ENCODE assay signal across 18 cellular contexts in genomic region chr20:38883981-38884733, GRCh38. TPM values are rescaled to one million over a fixed set of nuclear protein-coding genes. Genes with fewer than 3 reads are reported as not detected.
DNase-seq lines count a peak whose midpoint lies in the region; ATAC-seq, FAIRE-seq and TF ChIP-seq lines count a peak whose summit lies in the region.
"Had no signal": no experiment of that assay in that cellular context is flagged by ENCODE, and none has a peak within 500 bp of the region (broad histone marks: within the 10 kb centered on the region; RNA-seq: fewer than 3 reads in every experiment).

No MANE protein-coding gene starts in this region.

- peak overlapping the region; percentile 45 for H3K27ac Mint-ChIP-seq in T-helper 1 cell treated with Interleukin-12 subunit alpha and Interleukin-12 subunit beta and Interleukin-4 antibody, amounts not matched to agents 30 μg/mL and 1 μg/mL, for 36 hours
- H3K27ac Mint-ChIP-seq in stimulated activated memory B cell treated with anti-CD40 and anti-IgM and Interleukin-4, amounts not matched to agents 10 μg/mL and 1 μg/mL and 100 μg/mL, for 72 hours: peak overlapping the region; percentile 93
- H3K27ac Mint-ChIP-seq: type B pancreatic cell had no signal

- peaks cover under 1% of the 10 kb centered on the region for H3K9me1 ChIP-seq in K562 (ENCODE audit: control insufficient read depth, insufficient read depth, low read length)

- in situ Hi-C loops in K562 (cut with MboI): no loop called here

- no peaks in the 10 kb centered on the region for H3K79me2 ChIP-seq in K562 (ENCODE audit: control insufficient read depth, insufficient read depth, low read length)

- TF ChIP-seq CTCF in NB4 (IDR thresholded peaks at IDR 0.05; ENCODE audit: low read depth, low read length) (no peak), K562 (IDR thresholded peaks at IDR 0.05 in 2 of 3, conservative IDR thresholded peaks at IDR 0.05 in 1 of 3; ENCODE audit: insufficient read depth in 2 of 3, low read depth in 1 of 3, low read length in 3 of 3) (no peak)

- CTCF ChIA-PET in K562 (lab: Yijun Ruan, JAX; ENCODE audit: low intra/inter-chr PET ratio): no interaction called here

- no peak overlapping the region for H3K4me3 Mint-ChIP-seq in T-helper 1 cell treated with Interleukin-12 subunit alpha and Interleukin-12 subunit beta and Interleukin-4 antibody, amounts not matched to agents 30 μg/mL and 1 μg/mL, for 36 hours
- peak overlapping the region; percentile 60 for H3K4me3 Mint-ChIP-seq in stimulated activated memory B cell treated with anti-CD40 and anti-IgM and Interleukin-4, amounts not matched to agents 10 μg/mL and 1 μg/mL and 100 μg/mL, for 72 hours
- H3K4me3 Mint-ChIP-seq: type B pancreatic cell had no signal

- H3K27ac ChIP-seq in K562 (ENCODE audit: extremely low read depth, low read depth, low read length): no peak overlapping the region
- H3K27ac ChIP-seq: A549, KMS-11, right lobe of liver had no signal

- TF ChIP-seq EP300 in K562 (IDR thresholded peaks at IDR 0.05; ENCODE audit: low read length): no peak

- POLR2A ChIA-PET in K562 (lab: Yijun Ruan, JAX): interaction anchor here (0.6 to 1.2 kb wide), 5 partner anchors 9 to 383 kb away, joined by 3 to 6 read pairs (median 3); partner anchors contain the start of gene FAM83D

- WGBS in K562 (ENCODE audit: insufficient coverage, low coverage, missing lambda C conversion rate): 42% methylated on average over 13 of the region's 13 CpGs

- DNase-seq in T-helper 1 cell: no peak
- peak; percentile 52 for DNase-seq in NB4 (ENCODE audit: low read depth)
- DNase-seq in K562 (ENCODE audit: extremely low read depth in 1 of 4, low spot score in 3 of 4): no peak
- no peak for DNase-seq in NCI-H1092 (lab: John Stamatoyannopoulos, UW)
- DNase-seq in RCC 7860 (ENCODE audit: low spot score): no peak
- DNase-seq in DMS114 treated with DMSO at 0.1 percent for 48 hours (lab: John Stamatoyannopoulos, UW; ENCODE audit: unreplicated experiment): no peak
- DNase-seq: activated CD8-positive, alpha-beta memory T cell treated with anti-CD3 and anti-CD28 coated beads for 24 hours; activated naive CD4-positive, alpha-beta T cell; mesenchymal stem cell; NCI-H187 treated with DMSO at 0.1 percent for 48 hours; NCI-H510A; right lobe of liver had no signal

- no peak for TF ChIP-seq POLR2A in NB4 (IDR thresholded peaks at IDR 0.05; ENCODE audit: extremely low read depth, insufficient read length)
- no peak for TF ChIP-seq POLR2A in K562 (conservative IDR thresholded peaks at IDR 0.05)

- H3K4me2 ChIP-seq in K562 (ENCODE audit: insufficient read depth, low read length): no peak overlapping the region
- H3K4me2 ChIP-seq: KMS-11 had no signal

- H3K27me3 ChIP-seq in K562 (ENCODE audit: control insufficient read depth in 2 of 2, insufficient read depth in 2 of 2, low read length in 2 of 2): peaks cover 2 to 16% of the 10 kb centered on the region in 2 experiments; a peak in 1 of 5 replicates
- H3K27me3 ChIP-seq: right lobe of liver had no signal

- H3K36me3 Mint-ChIP-seq in T-helper 1 cell treated with Interleukin-12 subunit alpha and Interleukin-12 subunit beta and Interleukin-4 antibody, amounts not matched to agents 30 μg/mL and 1 μg/mL, for 36 hours (ENCODE audit: low read depth): peaks cover 25% of the 10 kb centered on the region
- peaks cover 43% of the 10 kb centered on the region for H3K36me3 Mint-ChIP-seq in stimulated activated memory B cell treated with anti-CD40 and anti-IgM and Interleukin-4, amounts not matched to agents 10 μg/mL and 1 μg/mL and 100 μg/mL, for 72 hours
- H3K36me3 Mint-ChIP-seq: type B pancreatic cell had no signal

- H4K20me1 ChIP-seq in K562 (replicated peaks; ENCODE audit: control insufficient read depth, insufficient read depth, low read length): peaks cover 5% of the 10 kb centered on the region

- no peaks in the 10 kb centered on the region for H3K36me3 ChIP-seq in K562 (ENCODE audit: control insufficient read depth, insufficient read depth, low read length)
- H3K36me3 ChIP-seq: right lobe of liver had no signal

- no peak overlapping the region for H3K4me3 ChIP-seq in NB4 (ENCODE audit: low read depth, low read length)
- H3K4me3 ChIP-seq in K562: no peak overlapping the region
- H3K4me3 ChIP-seq: A549, right lobe of liver had no signal

- no peaks in the 10 kb centered on the region for H3K9me3 ChIP-seq in K562 (replicated peaks; ENCODE audit: control insufficient read depth, insufficient read depth, low read depth, low read length)
- H3K9me3 ChIP-seq: A549, right lobe of liver had no signal

- no peak for FAIRE-seq in K562 (lab: Jason Lieb, UNC)
- FAIRE-seq in RCC 7860 (lab: Jason Lieb, UNC): no peak
- FAIRE-seq: A549, TTC549 had no signal

- intact Hi-C loops in K562 (cut with micrococcal nuclease): no loop called here

- H3K9ac ChIP-seq in K562 (ENCODE audit: insufficient read depth in 1 of 2, low read depth in 2 of 2, low read length in 2 of 2): no peak overlapping the region
- H3K9ac ChIP-seq: KMS-11 had no signal

- no peaks in the 10 kb centered on the region for H3K9me3 Mint-ChIP-seq in T-helper 1 cell treated with Interleukin-12 subunit alpha and Interleukin-12 subunit beta and Interleukin-4 antibody, amounts not matched to agents 30 μg/mL and 1 μg/mL, for 36 hours
- peaks cover 2% of the 10 kb centered on the region for H3K9me3 Mint-ChIP-seq in stimulated activated memory B cell treated with anti-CD40 and anti-IgM and Interleukin-4, amounts not matched to agents 10 μg/mL and 1 μg/mL and 100 μg/mL, for 72 hours
- H3K9me3 Mint-ChIP-seq: type B pancreatic cell had no signal

- no TSS peak for BruUV-seq in K562 (replicated peaks; lab: Mats Ljungman, UMichigan)

- TF ChIP-seq RAD21 in K562 (CRISPR knock-in tag; conservative IDR thresholded peaks at IDR 0.05 in 1 of 2, IDR thresholded peaks at IDR 0.05 in 1 of 2): no peak

- no peak for ATAC-seq in K562
- ATAC-seq in stimulated activated memory B cell treated with anti-CD40 and anti-IgM and Interleukin-4, amounts not matched to agents 10 μg/mL and 1 μg/mL and 100 μg/mL, for 72 hours: no peak

- peaks cover under 1 to 7% of the 10 kb centered on the region in 2 experiments; a peak in 4 of 5 replicates for H3K4me1 ChIP-seq in K562 (replicated peaks in 1 of 2; ENCODE audit: control insufficient read depth in 2 of 2, insufficient read depth in 2 of 2, low read length in 2 of 2)
- H3K4me1 ChIP-seq: right lobe of liver had no signal

- peaks cover 43% of the 10 kb centered on the region for H3K4me1 Mint-ChIP-seq in T-helper 1 cell treated with Interleukin-12 subunit alpha and Interleukin-12 subunit beta and Interleukin-4 antibody, amounts not matched to agents 30 μg/mL and 1 μg/mL, for 36 hours (ENCODE audit: low read depth)
- H3K4me1 Mint-ChIP-seq in stimulated activated memory B cell treated with anti-CD40 and anti-IgM and Interleukin-4, amounts not matched to agents 10 μg/mL and 1 μg/mL and 100 μg/mL, for 72 hours: peaks cover 85% of the 10 kb centered on the region

- H2AFZ ChIP-seq in K562 (ENCODE audit: low read depth, low read length): no peak overlapping the region

- H3K27me3 Mint-ChIP-seq in T-helper 1 cell treated with Interleukin-12 subunit alpha and Interleukin-12 subunit beta and Interleukin-4 antibody, amounts not matched to agents 30 μg/mL and 1 μg/mL, for 36 hours (ENCODE audit: low read depth): no peaks in the 10 kb centered on the region
- no peaks in the 10 kb centered on the region for H3K27me3 Mint-ChIP-seq in stimulated activated memory B cell treated with anti-CD40 and anti-IgM and Interleukin-4, amounts not matched to agents 10 μg/mL and 1 μg/mL and 100 μg/mL, for 72 hours

TF ChIP-seq in K562, 482 proteins besides CTCF, POLR2A, EP300 and RAD21 (continues in another document):
- TF ChIP-seq BDP1 (IDR thresholded peaks at IDR 0.05; ENCODE audit: insufficient read depth, insufficient read length) (no peak), NFIC (IDR thresholded peaks at IDR 0.05) (peak; percentile 42; the same call in 1 of the 2 replicates)

RNA-seq across cellular contexts. Expression of gene FAM83D, which starts 42.1 kb away (rescaled TPM):
- total RNA-seq in K562 (2011; cell fraction: chromatin; rRNA removed; ENCODE audit: low replicate concordance): 59.8 and 69.3 TPM in 2 replicates
- 58.9 and 62.4 TPM in 2 replicates for total RNA-seq in K562 (2011; cell fraction: nucleolus; rRNA removed)
- 44.0 and 52.1 TPM in 2 replicates for total RNA-seq in K562 (2011; cell fraction: nucleoplasm; rRNA removed)
- 43.5 and 64.6 TPM in 2 replicates for total RNA-seq in K562 (2014; rRNA removed)
- 46.0 and 47.2 TPM in 2 replicates for total RNA-seq in K562 (2014; rRNA removed; fragmentation: Illumina TruSeq; extraction: Trizol)
- 38.6 TPM in 2 replicates for total RNA-seq in K562 (2015; rRNA removed; fragmentation: Illumina TruSeq; extraction: Trizol)
- total RNA-seq in K562 (2021): 51.9 and 55.6 TPM in 2 replicates
- polyA plus RNA-seq in K562 (2011; rRNA removed): 66.1 and 79.6 TPM in 2 replicates
- polyA plus RNA-seq in K562 (2011; cell fraction: cytosol; rRNA removed): 57.6 and 77.4 TPM in 2 replicates
- polyA plus RNA-seq in K562 (2011; cell fraction: nucleus; rRNA removed): 90.7 and 94.9 TPM in 2 replicates
- polyA plus RNA-seq in K562 (2012): 17.9 and 30.5 TPM in 2 replicates
- 57.5 and 64.1 TPM in 2 replicates for polyA plus RNA-seq in K562 (2014; fragmentation: Illumina TruSeq; extraction: Trizol)
- 1 to 10 TPM; 8.2 to 9.9 TPM for polyA plus RNA-seq in K562 (2014; fragmentation: Nextera tagmentation; extraction: Ambion mirVana)
- polyA plus RNA-seq in K562 (2014; rRNA removed): 35.6 and 56.1 TPM in 2 replicates
- polyA minus RNA-seq in K562 (2011; rRNA and poly(A)+ RNA removed): 67.6 and 82.6 TPM in 2 replicates
- 36.9 and 40.1 TPM in 2 replicates for polyA minus RNA-seq in K562 (2011; cell fraction: cytosol; rRNA and poly(A)+ RNA removed)
- 46.3 and 57.0 TPM in 2 replicates for polyA minus RNA-seq in K562 (2011; cell fraction: nucleus; rRNA and poly(A)+ RNA removed)
